In the genomic region with DNA sequence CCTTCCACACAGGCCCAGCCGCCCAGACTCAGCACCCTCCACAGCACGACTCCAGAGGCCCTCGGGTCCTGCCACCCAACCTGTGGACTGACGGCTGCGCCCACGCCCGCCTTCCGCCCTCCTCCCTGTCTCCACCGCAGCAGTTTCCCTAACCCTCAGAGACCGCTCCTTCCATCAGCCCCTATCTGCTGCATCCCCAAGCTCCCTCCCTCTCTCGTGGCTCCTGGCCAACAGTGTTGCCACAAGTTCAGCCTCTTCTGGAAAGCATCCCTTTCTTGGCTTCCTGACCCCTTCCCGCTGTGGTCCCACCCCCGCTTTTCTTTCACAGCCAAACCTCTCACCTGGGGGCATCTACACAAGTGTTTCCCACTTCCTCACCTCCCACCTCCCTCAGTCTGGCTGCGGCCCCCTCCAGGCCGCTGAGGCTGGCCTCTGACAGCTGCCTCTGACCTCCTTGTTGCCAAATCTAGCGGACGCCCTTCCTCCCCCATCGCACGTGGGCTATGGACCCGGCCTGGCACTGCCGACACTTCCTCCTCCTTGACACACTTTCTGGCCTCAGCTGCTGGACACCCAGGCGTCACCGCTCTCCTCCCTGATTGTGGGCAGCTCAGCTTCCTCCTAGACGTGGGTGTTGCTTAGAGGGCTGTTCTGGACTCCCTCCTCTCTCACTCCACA, we compare ENCODE assay signal across 9 cellular contexts.
DNase-seq lines count a peak whose midpoint lies in the region; ATAC-seq and TF ChIP-seq lines count a peak whose summit lies in the region.
"Had no signal": no experiment of that assay in that cellular context is flagged by ENCODE, and none has a peak within 500 bp of the region (broad histone marks: within the 10 kb centered on the region; RNA-seq: fewer than 3 reads in every experiment).

No MANE protein-coding gene starts in this region.

- TF ChIP-seq CTCF in heart left ventricle (IDR thresholded peaks at IDR 0.05) (no peak), gastrocnemius medialis (IDR thresholded peaks at IDR 0.05 in 4 of 5, conservative IDR thresholded peaks at IDR 0.05 in 1 of 5) (no peak)

- H3K27ac ChIP-seq in heart left ventricle (peak overlapping the region in 4 of 12 donors; percentile 9 to 76 (median 15)), gastrocnemius medialis (peak overlapping the region in 2 of 4 donors; percentile 15 to 22)

- H3K4me3 ChIP-seq in heart left ventricle (no peak overlapping the region), gastrocnemius medialis (no peak overlapping the region)

- ATAC-seq in T-cell (replicated peaks in 1 of 4) (peak in 2 of 4 experiments; percentile 29 to 31), heart left ventricle (peak; percentile 51 to 70 (median 60)), gastrocnemius medialis (peak in 1 of 2 donors; percentile 4), HG02610 (IDR thresholded peaks at IDR 0.05; ENCODE audit: unreplicated experiment) (no peak)

- POLR2A ChIA-PET in T-cell (lab: Charles Lee) = interaction anchor here in 1 of 2 donors (0.6 kb wide), 1 partner anchor 789 kb away, joined by 12 read pairs; no protein-coding TSS in a partner anchor

- 41 to 60% (median 48%) methylated on average over 24 of the region's 24 CpGs for WGBS in heart left ventricle, 4 donors

- H3K27me3 Mint-ChIP-seq in T-cell = peaks cover 0 to 11% of the 10 kb centered on the region in 2 donors

- CTCF ChIA-PET in T-cell (lab: Charles Lee) = no interaction called here

- H3K9me3 ChIP-seq in heart left ventricle (no peaks in the 10 kb centered on the region), gastrocnemius medialis (no peaks in the 10 kb centered on the region)

- in situ Hi-C loops in gastrocnemius medialis (cut with MboI; ENCODE audit: low sequenced_read_pairs in 4 of 4) = no loop called here

- intact Hi-C loops in heart left ventricle (cut with DNase I) = loop anchor here in 7 of 10 donors (5.0 to 10.0 kb wide), 6 partner anchors 99 to 198 kb away; a partner anchor contains a TSS
- intact Hi-C loops in gastrocnemius medialis (cut with DNase I; ENCODE audit: low total_unique reads) = loop anchor here (10.0 kb wide), 1 partner anchor 1828 kb away; no protein-coding TSS in a partner anchor

- no peaks in the 10 kb centered on the region for H3K27me3 ChIP-seq in heart left ventricle
- H3K27me3 ChIP-seq in gastrocnemius medialis = no peaks in the 10 kb centered on the region

- DNase-seq in GF-D8 (lab: John Stamatoyannopoulos, UW) (peak; percentile 84), T-cell (peak in 9 of 34 experiments; percentile 4 to 56 (median 15)), heart left ventricle (peak; percentile 78 to 89 (median 85)), gastrocnemius medialis (peak; percentile 54 to 71), GOT3 (lab: John Stamatoyannopoulos, UW) (no peak), NCI-H510A (lab: John Stamatoyannopoulos, UW) (no peak)
- no peak for DNase-seq in activated CD8-positive, alpha-beta memory T cell treated with anti-CD3 and anti-CD28 coated beads for 24 hours
- DNase-seq: stimulated activated CD4-positive, alpha-beta T cell treated with anti-CD3 and anti-CD28 coated beads, Interleukin-2, amount 100 ng/mL, for 24 hours had no signal

- H3K4me3 Mint-ChIP-seq in T-cell = peak overlapping the region in 2 of 3 donors; percentile 15 to 44

- H3K4me1 Mint-ChIP-seq in T-cell = peaks cover 34 to 60% (median 49%) of the 10 kb centered on the region in 3 donors

- H3K4me1 ChIP-seq in heart left ventricle (peaks cover 12 to 95% (median 62%) of the 10 kb centered on the region in 12 donors), gastrocnemius medialis (peaks cover 35 to 60% of the 10 kb centered on the region in 2 donors)

- H3K36me3 ChIP-seq in heart left ventricle (no peaks in the 10 kb centered on the region), gastrocnemius medialis (no peaks in the 10 kb centered on the region)

- TF ChIP-seq POLR2A in heart left ventricle (IDR thresholded peaks at IDR 0.05) (no peak), gastrocnemius medialis (IDR thresholded peaks at IDR 0.05) (no peak)

- peak overlapping the region in 1 of 2 donors; percentile 28 for H3K27ac Mint-ChIP-seq in T-cell

- H3K36me3 Mint-ChIP-seq in T-cell = no peaks in the 10 kb centered on the region

- no peaks in the 10 kb centered on the region for H3K9me3 Mint-ChIP-seq in T-cell

Comparison
In these comparisons a context has a peak if more than half of its experiments do, and no peak if none do; other contexts are left out.
1. DNase-seq: peak in GF-D8 (single experiment), heart left ventricle (5 of 5) and gastrocnemius medialis (2 of 2); none in activated CD8-positive, alpha-beta memory T cell treated with anti-CD3 and anti-CD28 coated beads for 24 hours (single experiment), GOT3 (single experiment) and NCI-H510A (single experiment).